In genomic region chr3:63349583-63350177, GRCh38 we compare ENCODE assay signal across 8 cellular contexts.
A peak's percentile ranks its signal among the peaks of the same experiment; 100 is the strongest.
DNase-seq lines count a peak whose midpoint lies in the region; ATAC-seq and TF ChIP-seq lines count a peak whose summit lies in the region.

No MANE protein-coding gene starts in this region.

- peaks cover 3% of the 10 kb centered on the region; the same call in 1 of the 2 replicates for H3K27me3 ChIP-seq in OCI-LY1 (ENCODE audit: insufficient read depth, low read length)
- H3K27me3 ChIP-seq in breast epithelium = peaks cover 0 to 4% of the 10 kb centered on the region in 2 donors
- H3K27me3 ChIP-seq in testis = no peaks in the 10 kb centered on the region

- ATAC-seq in GM19372 (IDR thresholded peaks at IDR 0.05; ENCODE audit: low read depth, unreplicated experiment) (peak; percentile 77), HG03521 (IDR thresholded peaks at IDR 0.05; ENCODE audit: unreplicated experiment) (peak; percentile 84), left colon (peak; percentile 52)

- no peak overlapping the region for H3K4me2 ChIP-seq in OCI-LY1 (ENCODE audit: low read length)

- 17 to 18% methylated on average over 6 of the region's 6 CpGs for WGBS in testis, 2 donors

- intact Hi-C loops in breast epithelium (cut with DNase I; ENCODE audit: low total_unique reads) (no loop called here), left colon (cut with DNase I, micrococcal nuclease) (loop anchor here in 1 of 2 donors (5.0 kb wide), 1 partner anchor 468 kb away; the partner anchor contains the start of gene C3orf49), testis (cut with DNase I; ENCODE audit: low total_unique reads) (loop anchor here (5.0 kb wide), 1 partner anchor 463 kb away; no protein-coding TSS in a partner anchor)

- DNase-seq in EH (ENCODE audit: low read depth) = peak; percentile 72
- DNase-seq in breast epithelium (ENCODE audit: low spot score in 2 of 2) = no peak
- DNase-seq in left colon = peak; percentile 51 to 58
- peak; percentile 70 for DNase-seq in testis
- no peak for DNase-seq in activated gamma-delta T cell (lab: John Stamatoyannopoulos, UW)

- H3K27ac ChIP-seq in OCI-LY1 (ENCODE audit: low read depth, low read length, poor library complexity, severe bottlenecking) (no peak overlapping the region), breast epithelium (no peak overlapping the region), testis (no peak overlapping the region)

- TF ChIP-seq CTCF in OCI-LY1 (IDR thresholded peaks at IDR 0.05; ENCODE audit: low read length) (peak; percentile 81), breast epithelium (IDR thresholded peaks at IDR 0.05) (peak in 2 of 3 donors; percentile 56 to 71), testis (IDR thresholded peaks at IDR 0.05) (peak; percentile 66 to 71 (median 71))

- no peak overlapping the region for H2AFZ ChIP-seq in OCI-LY1 (ENCODE audit: low read length)

- no peaks in the 10 kb centered on the region for H3K36me3 ChIP-seq in OCI-LY1 (ENCODE audit: insufficient read depth, low read length)
- H3K36me3 ChIP-seq in breast epithelium = no peaks in the 10 kb centered on the region
- H3K36me3 ChIP-seq in testis (ENCODE audit: low read depth, missing control alignments) = no peaks in the 10 kb centered on the region

- no peaks in the 10 kb centered on the region for H3K4me1 ChIP-seq in OCI-LY1 (ENCODE audit: insufficient read depth, low read length, severe bottlenecking)
- no peaks in the 10 kb centered on the region for H3K4me1 ChIP-seq in breast epithelium
- no peaks in the 10 kb centered on the region for H3K4me1 ChIP-seq in testis

- H4K20me1 ChIP-seq in OCI-LY1 (ENCODE audit: insufficient read depth, low read length) = no peaks in the 10 kb centered on the region

- H3K9me2 ChIP-seq in OCI-LY1 (ENCODE audit: low read depth, low read length) = no peaks in the 10 kb centered on the region

- no peak overlapping the region for H3K9ac ChIP-seq in OCI-LY1 (ENCODE audit: low read length)

- H3K79me2 ChIP-seq in OCI-LY1 (ENCODE audit: insufficient read depth, low read length) = no peaks in the 10 kb centered on the region

- no peaks in the 10 kb centered on the region for H3K9me3 ChIP-seq in OCI-LY1 (ENCODE audit: low read length)
- no peaks in the 10 kb centered on the region for H3K9me3 ChIP-seq in breast epithelium
- H3K9me3 ChIP-seq in testis = no peaks in the 10 kb centered on the region

- TF ChIP-seq POLR2A in breast epithelium (IDR thresholded peaks at IDR 0.05) (no peak), testis (IDR thresholded peaks at IDR 0.05) (no peak)

- H3F3A ChIP-seq in OCI-LY1 (ENCODE audit: insufficient read depth, low read length) = no peaks in the 10 kb centered on the region

- H3K4me3 ChIP-seq in OCI-LY1 (ENCODE audit: low read depth, low read length, poor library complexity, severe bottlenecking) (no peak overlapping the region), breast epithelium (no peak overlapping the region), testis (no peak overlapping the region)

Comparison
In these comparisons a context has a peak if more than half of its experiments do, and no peak if none do; other contexts are left out.
1. DNase-seq: peak in EH (single experiment), left colon (2 of 2) and testis (single experiment); none in breast epithelium (0 of 2) and activated gamma-delta T cell (single experiment).
2. Peak in every context shown above with its lines, with median percentiles within 50 percentile points of each other: ATAC-seq and CTCF ChIP-seq.